8 cellular contexts compared by ENCODE assay signal in genomic region chr5:14727428-14727865, GRCh38.
DNase-seq lines count a peak whose midpoint lies in the region; ATAC-seq, FAIRE-seq and TF ChIP-seq lines count a peak whose summit lies in the region.

No MANE protein-coding gene starts in this region.

- H3K4me1 Mint-ChIP-seq in endodermal cell, result peaks cover 34% of the 10 kb centered on the region

- peak overlapping the region; percentile 47 for H3K9ac ChIP-seq in endodermal cell (ENCODE audit: extremely low read depth, low read length, poor library complexity, severe bottlenecking)

- H3K27me3 ChIP-seq in endodermal cell (ENCODE audit: control insufficient read depth, insufficient read depth, low read length, poor library complexity, severe bottlenecking), result no peaks in the 10 kb centered on the region

- peaks cover 17% of the 10 kb centered on the region for H3K4me1 ChIP-seq in endodermal cell (ENCODE audit: control insufficient read depth, insufficient read depth, low read length)

- peak; percentile 98 for TF ChIP-seq CTCF in endodermal cell (conservative IDR thresholded peaks at IDR 0.05)

- peak; percentile 92 for FAIRE-seq in A204.1 (lab: Jason Lieb, UNC)

- no peaks in the 10 kb centered on the region for H3K9me3 Mint-ChIP-seq in endodermal cell

- no peak overlapping the region for H3K4me3 Mint-ChIP-seq in endodermal cell

- H3K27ac Mint-ChIP-seq in endodermal cell, result peak overlapping the region; percentile 85

- peak overlapping the region; percentile 78 for H3K27ac ChIP-seq in endodermal cell (ENCODE audit: low read depth, low read length)

- no peaks in the 10 kb centered on the region for H3K27me3 Mint-ChIP-seq in endodermal cell (ENCODE audit: insufficient read depth)

- no peaks in the 10 kb centered on the region for H3K9me3 ChIP-seq in endodermal cell (ENCODE audit: control insufficient read depth, low read length)

- 2 to 14% methylated on average over 6 to 7 of the region's 7 CpGs for WGBS in endodermal cell (ENCODE audit: insufficient coverage in 1 of 2, insufficient read length in 1 of 2), 2 experiments

- H3K36me3 ChIP-seq in endodermal cell (ENCODE audit: control insufficient read depth, insufficient read depth, low read length), result no peaks in the 10 kb centered on the region

- no peaks in the 10 kb centered on the region for H3K36me3 Mint-ChIP-seq in endodermal cell (ENCODE audit: low read depth)

- ATAC-seq in GM18519 (IDR thresholded peaks at IDR 0.05; ENCODE audit: low FRiP score, unreplicated experiment), result peak; percentile 73

- DNase-seq in HK-2 (ENCODE audit: unreplicated experiment) (peak; percentile 76), NCI-H82 (lab: John Stamatoyannopoulos, UW) (peak; percentile 87), endodermal cell (peak; percentile 93), midbrain (lab: John Stamatoyannopoulos, UW) (peak; percentile 88)
- DNase-seq in activated CD8-positive, alpha-beta memory T cell treated with anti-CD3 and anti-CD28 coated beads for 1 hour (ENCODE audit: extremely low read depth in 1 of 2, low read depth in 1 of 2), result peak; percentile 25 to 63
- peak; percentile 32 to 56 for DNase-seq in stimulated activated CD8-positive, alpha-beta memory T cell treated with anti-CD3 and anti-CD28 coated beads, Interleukin-4, amount 100 ng/mL, for 1 hour (ENCODE audit: low read depth in 2 of 2, low spot score in 1 of 2)

- peak overlapping the region; percentile 37 for H3K4me3 ChIP-seq in endodermal cell (ENCODE audit: low read length)

Comparison
In these comparisons a context has a peak if more than half of its experiments do, and no peak if none do; other contexts are left out.
1. Peak in every context shown above with its lines: DNase-seq, ATAC-seq, H3K4me3 ChIP-seq and H3K27ac ChIP-seq.